Comparison of ENCODE assay signal across 7 cellular contexts in genomic region chr13:72255908-72256307, GRCh38.
DNase-seq lines count a peak whose midpoint lies in the region; TF ChIP-seq lines count a peak whose summit lies in the region.

No MANE protein-coding gene starts in this region.

- TF ChIP-seq CTCF in parathyroid adenoma (IDR thresholded peaks at IDR 0.05) (peak; percentile 74), coronary artery (IDR thresholded peaks at IDR 0.05) (no peak)

- H3K27ac ChIP-seq in parathyroid adenoma (peak overlapping the region; percentile 72), coronary artery (no peak overlapping the region)

- H3K4me1 ChIP-seq in parathyroid adenoma = peaks cover 8% of the 10 kb centered on the region

- no peaks in the 10 kb centered on the region for H3K36me3 ChIP-seq in parathyroid adenoma (ENCODE audit: control insufficient read depth, insufficient read depth, low read length)

- H3K9ac ChIP-seq in parathyroid adenoma = no peak overlapping the region

- peak overlapping the region; percentile 59 for H3K4me2 ChIP-seq in parathyroid adenoma (ENCODE audit: low read length)

- peak overlapping the region; percentile 68 for H2AFZ ChIP-seq in parathyroid adenoma

- no peaks in the 10 kb centered on the region for H3K27me3 ChIP-seq in parathyroid adenoma (ENCODE audit: control insufficient read depth, insufficient read depth, low read length)

- H3K4me3 ChIP-seq in parathyroid adenoma (ENCODE audit: low read depth, low read length) (peak overlapping the region; percentile 11), coronary artery (no peak overlapping the region)

- H3K79me2 ChIP-seq in parathyroid adenoma = no peaks in the 10 kb centered on the region

- peak; percentile 84 for DNase-seq in HEK293T (ENCODE audit: extremely low spot score)
- DNase-seq in NCI-H446 (lab: John Stamatoyannopoulos, UW) = peak; percentile 21 to 63
- DNase-seq in ecto neural progenitor cell (ENCODE audit: low spot score) = peak; percentile 49
- no peak for DNase-seq in activated naive CD4-positive, alpha-beta T cell treated with anti-CD3 and anti-CD28 coated beads, Interleukin-2, amount 50 U/mL, for 16 hours
- DNase-seq in T-helper 2 cell = no peak
- no peak for DNase-seq in coronary artery (ENCODE audit: low spot score)

- POLR2A ChIA-PET in HEK293T (lab: Yijun Ruan, JAX) = no interaction called here

- CTCF ChIA-PET in HEK293T (lab: Yijun Ruan, JAX) = interaction anchor here (0.6 to 1.2 kb wide), 3 partner anchors 9 to 166 kb away, joined by 3 read pairs; no protein-coding TSS in a partner anchor

- H3K9me3 ChIP-seq in parathyroid adenoma (ENCODE audit: control insufficient read depth, low read length) = no peaks in the 10 kb centered on the region

TF ChIP-seq in HEK293T, 16 proteins besides CTCF, POLR2A, EP300 and RAD21:
- TF ChIP-seq SP1 (IDR thresholded peaks at IDR 0.05) (no peak), NFRKB (IDR thresholded peaks at IDR 0.05) (no peak), L3MBTL2 (conservative IDR thresholded peaks at IDR 0.05) (no peak), LEF1 (IDR thresholded peaks at IDR 0.05; ENCODE audit: borderline replicate concordance) (no peak), ARNT (IDR thresholded peaks at IDR 0.05) (no peak), BHLHE40 (IDR thresholded peaks at IDR 0.05; ENCODE audit: borderline replicate concordance) (no peak), SUZ12 (IDR thresholded peaks at IDR 0.05) (no peak), FOXM1 (IDR thresholded peaks at IDR 0.05; ENCODE audit: borderline replicate concordance) (no peak), HDGF (IDR thresholded peaks at IDR 0.05; ENCODE audit: borderline replicate concordance) (no peak), ELF4 (IDR thresholded peaks at IDR 0.05) (no peak), PKNOX1 (IDR thresholded peaks at IDR 0.05) (no peak), CTBP1 (IDR thresholded peaks at IDR 0.05; ENCODE audit: borderline replicate concordance) (no peak), FOXA1 (IDR thresholded peaks at IDR 0.05) (no peak), TARDBP (IDR thresholded peaks at IDR 0.05) (no peak)
TF ChIP-seq in HEK293T: peak in this region for 0.

Comparison
In these comparisons a context has a peak if more than half of its experiments do, and no peak if none do; other contexts are left out.
1. DNase-seq: peak in HEK293T (single experiment), NCI-H446 (2 of 2) and ecto neural progenitor cell (single experiment); none in activated naive CD4-positive, alpha-beta T cell treated with anti-CD3 and anti-CD28 coated beads, Interleukin-2, amount 50 U/mL, for 16 hours (single experiment), T-helper 2 cell (0 of 5) and coronary artery (single experiment).